In the genomic region with DNA sequence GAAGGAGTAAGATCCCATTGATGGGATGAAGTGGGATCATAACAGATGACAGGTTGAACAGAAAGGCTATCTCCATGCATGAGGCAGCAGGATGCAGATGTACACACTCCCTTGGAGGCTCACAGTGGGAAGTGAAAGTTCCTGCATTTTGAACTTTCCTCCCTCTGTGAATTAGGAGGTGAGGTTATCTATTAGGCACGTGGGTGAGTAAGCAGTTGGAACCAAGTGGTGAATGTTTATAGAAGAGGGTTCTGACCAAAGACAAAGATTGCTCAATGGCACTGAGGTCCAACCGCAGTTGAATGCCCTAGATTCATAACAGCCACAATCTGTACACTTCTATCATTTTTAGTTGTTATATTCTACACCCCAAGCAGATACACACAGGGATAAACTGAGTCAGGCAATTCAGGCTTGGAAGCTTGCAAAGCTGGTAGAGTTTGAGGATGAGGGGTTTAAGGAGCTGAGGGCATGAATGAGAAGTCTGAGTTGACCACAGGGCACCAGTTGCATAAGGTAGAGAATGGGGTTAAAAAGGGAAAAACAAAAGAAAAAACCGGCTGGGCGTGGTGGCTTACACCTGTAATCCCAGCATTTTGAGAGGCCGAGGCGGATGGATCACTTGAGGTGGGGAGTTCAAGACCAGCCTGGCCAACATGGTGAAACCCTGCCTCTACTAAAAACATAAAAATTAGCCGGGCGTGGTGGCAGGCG, we compare ENCODE assay signal across 1 cellular context.
TF ChIP-seq lines count a peak whose summit lies in the region.

No MANE protein-coding gene starts in this region.

TF ChIP-seq in SK-N-SH, 30 proteins besides CTCF, POLR2A, EP300 and RAD21 (continued from another document):
- TF ChIP-seq, protein P1, sequence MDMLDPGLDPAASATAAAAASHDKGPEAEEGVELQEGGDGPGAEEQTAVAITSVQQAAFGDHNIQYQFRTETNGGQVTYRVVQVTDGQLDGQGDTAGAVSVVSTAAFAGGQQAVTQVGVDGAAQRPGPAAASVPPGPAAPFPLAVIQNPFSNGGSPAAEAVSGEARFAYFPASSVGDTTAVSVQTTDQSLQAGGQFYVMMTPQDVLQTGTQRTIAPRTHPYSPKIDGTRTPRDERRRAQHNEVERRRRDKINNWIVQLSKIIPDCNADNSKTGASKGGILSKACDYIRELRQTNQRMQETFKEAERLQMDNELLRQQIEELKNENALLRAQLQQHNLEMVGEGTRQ (IDR thresholded peaks at IDR 0.05; ENCODE audit: borderline replicate concordance, low read depth, low read length) = no peak
- TF ChIP-seq, protein P2, sequence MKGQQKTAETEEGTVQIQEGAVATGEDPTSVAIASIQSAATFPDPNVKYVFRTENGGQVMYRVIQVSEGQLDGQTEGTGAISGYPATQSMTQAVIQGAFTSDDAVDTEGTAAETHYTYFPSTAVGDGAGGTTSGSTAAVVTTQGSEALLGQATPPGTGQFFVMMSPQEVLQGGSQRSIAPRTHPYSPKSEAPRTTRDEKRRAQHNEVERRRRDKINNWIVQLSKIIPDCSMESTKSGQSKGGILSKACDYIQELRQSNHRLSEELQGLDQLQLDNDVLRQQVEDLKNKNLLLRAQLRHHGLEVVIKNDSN (IDR thresholded peaks at IDR 0.05; ENCODE audit: borderline replicate concordance, low read depth) = no peak
- TF ChIP-seq POLR2AphosphoS5 (IDR thresholded peaks at IDR 0.05; ENCODE audit: low read depth, low read length) (no peak), TCF12 (IDR thresholded peaks at IDR 0.05) (no peak), CHD2 (IDR thresholded peaks at IDR 0.05; ENCODE audit: low read length, partially characterized antibody) (no peak), GABPA (IDR thresholded peaks at IDR 0.05; ENCODE audit: low read depth) (no peak), MXI1 (IDR thresholded peaks at IDR 0.05; ENCODE audit: low read depth, low read length) (no peak), TEAD4 (IDR thresholded peaks at IDR 0.05; ENCODE audit: borderline replicate concordance, insufficient read depth) (no peak)
